8 cellular contexts compared by ENCODE assay signal in genomic region chr12:42144424-42145196, GRCh38. TPM values are rescaled to one million over a fixed set of nuclear protein-coding genes. Genes with fewer than 3 reads are reported as not detected.
DNase-seq lines count a peak whose midpoint lies in the region; ATAC-seq and TF ChIP-seq lines count a peak whose summit lies in the region.

GXYLT1 (minus strand) TSS chr12:42144874; CDS start chr12:42144646, 228 bp downstream.

- peak within 1 kb of the TSS; percentile 76 for H3K4me3 ChIP-seq in GM06990 (replicated peaks; ENCODE audit: low read depth, low read length)
- peak within 1 kb of the TSS; percentile 88 for H3K4me3 ChIP-seq in NB4 (ENCODE audit: low read depth, low read length)
- H3K4me3 ChIP-seq in SK-N-SH (ENCODE audit: low read depth in 2 of 2, low read length in 1 of 2), result peak within 1 kb of the TSS; percentile 74 to 87
- peak within 1 kb of the TSS; percentile 82 for H3K4me3 ChIP-seq in osteoblast (ENCODE audit: insufficient read depth, low read length)
- H3K4me3 ChIP-seq in testis, result peak within 1 kb of the TSS; percentile 82 to 93

- peak within 1 kb of the TSS; percentile 95 for H3K4me3 Mint-ChIP-seq in HFFc6

- peaks cover 14% of the 10 kb centered on the region for H3F3A ChIP-seq in SK-N-SH (replicated peaks; ENCODE audit: insufficient read depth)

- no peak for TF ChIP-seq RAD21 in SK-N-SH (IDR thresholded peaks at IDR 0.05; ENCODE audit: low read length)

- no peak for TF ChIP-seq CTCF in GM06990 (IDR thresholded peaks at IDR 0.05; ENCODE audit: insufficient read depth, low read length, poor library complexity, severe bottlenecking)
- TF ChIP-seq CTCF in HFFc6 (IDR thresholded peaks at IDR 0.05), result no peak
- no peak for TF ChIP-seq CTCF in NB4 (IDR thresholded peaks at IDR 0.05; ENCODE audit: low read depth, low read length)
- no peak for TF ChIP-seq CTCF in SK-N-SH (IDR thresholded peaks at IDR 0.05)
- no peak for TF ChIP-seq CTCF in osteoblast (IDR thresholded peaks at IDR 0.05; ENCODE audit: extremely low read depth, low read depth, low read length)
- no peak for TF ChIP-seq CTCF in testis (IDR thresholded peaks at IDR 0.05)

- peaks cover 43% of the 10 kb centered on the region for H3K4me1 Mint-ChIP-seq in HFFc6 (ENCODE audit: low read depth)

- H3K36me3 ChIP-seq in GM06990 (ENCODE audit: control insufficient read depth, insufficient read depth, low read length), result no peaks in the 10 kb centered on the region
- H3K36me3 ChIP-seq in SK-N-SH (replicated peaks in 1 of 2; ENCODE audit: control insufficient read depth in 1 of 2, insufficient read depth in 2 of 2, low read length in 1 of 2), result no peaks in the 10 kb centered on the region
- H3K36me3 ChIP-seq in osteoblast (ENCODE audit: insufficient read depth, low read length), result no peaks in the 10 kb centered on the region
- H3K36me3 ChIP-seq in testis (ENCODE audit: low read depth, missing control alignments), result no peaks in the 10 kb centered on the region

- peaks cover 29% of the 10 kb centered on the region for H4K20me1 ChIP-seq in SK-N-SH (ENCODE audit: insufficient read depth)
- H4K20me1 ChIP-seq in osteoblast (ENCODE audit: insufficient read depth, low read length), result peaks cover 9% of the 10 kb centered on the region

- H2AFZ ChIP-seq in SK-N-SH (ENCODE audit: low read depth) (peak within 1 kb of the TSS; percentile 95), osteoblast (ENCODE audit: low read length) (peak within 1 kb of the TSS; percentile 88)

- H3K79me2 ChIP-seq in SK-N-SH (ENCODE audit: insufficient read depth) (peaks cover 46% of the 10 kb centered on the region), osteoblast (ENCODE audit: insufficient read depth, low read length) (peaks cover 45% of the 10 kb centered on the region)

- intact Hi-C loops in testis (cut with DNase I; ENCODE audit: low total_unique reads), result no loop called here

- TF ChIP-seq EP300 in SK-N-SH (IDR thresholded peaks at IDR 0.05; ENCODE audit: borderline replicate concordance in 1 of 2, low read depth in 1 of 2, low read length in 1 of 2), result no peak

- peak within 1 kb of the TSS; percentile 68 for H3K27ac Mint-ChIP-seq in HFFc6
- H3K27ac Mint-ChIP-seq in activated naive CD4-positive, alpha-beta T cell treated with anti-CD3 and anti-CD28 coated beads, Interleukin-2, amount 50 U/mL, for 72 hours, result peak within 1 kb of the TSS; percentile 86 to 98

- peak within 1 kb of the TSS; percentile 74 for H3K9ac ChIP-seq in SK-N-SH

- H3K27me3 ChIP-seq in GM06990 (replicated peaks; ENCODE audit: control insufficient read depth, insufficient read depth, low read length) (no peaks in the 10 kb centered on the region), SK-N-SH (ENCODE audit: insufficient read depth) (no peaks in the 10 kb centered on the region), osteoblast (ENCODE audit: insufficient read depth, low read length) (no peaks in the 10 kb centered on the region), testis (no peaks in the 10 kb centered on the region)

- H3K9me3 ChIP-seq in SK-N-SH (no peaks in the 10 kb centered on the region), osteoblast (ENCODE audit: low read depth, low read length) (no peaks in the 10 kb centered on the region), testis (no peaks in the 10 kb centered on the region)

- WGBS in SK-N-SH (ENCODE audit: low lambda C conversion rate), result 1% methylated on average over 28 of the region's 104 CpGs
- WGBS in testis, 2 donors, result 0 to 1% methylated on average over 51 to 92 of the region's 104 CpGs

- POLR2A ChIA-PET in SK-N-SH (lab: Yijun Ruan, JAX), result no interaction called here

- no peaks in the 10 kb centered on the region for H3K36me3 Mint-ChIP-seq in HFFc6 (ENCODE audit: low read depth)
- peaks cover 0 to 16% of the 10 kb centered on the region in 2 donors for H3K36me3 Mint-ChIP-seq in activated naive CD4-positive, alpha-beta T cell treated with anti-CD3 and anti-CD28 coated beads, Interleukin-2, amount 50 U/mL, for 72 hours

- TF ChIP-seq POLR2A in NB4 (IDR thresholded peaks at IDR 0.05; ENCODE audit: extremely low read depth, insufficient read length) (peak; percentile 93), testis (IDR thresholded peaks at IDR 0.05) (peak; percentile 30)

- no peaks in the 10 kb centered on the region for H3K9me3 Mint-ChIP-seq in HFFc6
- no peaks in the 10 kb centered on the region for H3K9me3 Mint-ChIP-seq in activated naive CD4-positive, alpha-beta T cell treated with anti-CD3 and anti-CD28 coated beads, Interleukin-2, amount 50 U/mL, for 72 hours

- H3K27me3 Mint-ChIP-seq in HFFc6 (ENCODE audit: insufficient read depth), result no peaks in the 10 kb centered on the region

- DNase-seq in GM06990 (ENCODE audit: extremely low read depth, insufficient read length) (peak; percentile 97), HFFc6 (peak; percentile 86), NB4 (ENCODE audit: low read depth) (peak; percentile 98), SK-N-SH (peak; percentile 97), glomerular visceral epithelial cell (ENCODE audit: extremely low spot score) (peak; percentile 93), osteoblast (ENCODE audit: insufficient read length, low spot score, missing footprints) (peak; percentile 98), testis (peak; percentile 92)
- peak; percentile 81 to 90 for DNase-seq in activated naive CD4-positive, alpha-beta T cell treated with anti-CD3 and anti-CD28 coated beads, Interleukin-2, amount 50 U/mL, for 72 hours (ENCODE audit: low spot score in 2 of 2)

- peak; percentile 92 to 96 for ATAC-seq in activated naive CD4-positive, alpha-beta T cell treated with anti-CD3 and anti-CD28 coated beads, Interleukin-2, amount 50 U/mL, for 72 hours

- CTCF ChIA-PET in SK-N-SH (lab: Yijun Ruan, JAX), result interaction anchor here (0.8 to 1.2 kb wide), 4 partner anchors 19 to 339 kb away, joined by 3 to 5 read pairs (median 4); no protein-coding TSS in a partner anchor

- H3K9me2 ChIP-seq in SK-N-SH, result no peaks in the 10 kb centered on the region

- H3K27ac ChIP-seq in SK-N-SH (ENCODE audit: low read depth in 2 of 2, low read length in 1 of 2), result peak within 1 kb of the TSS; percentile 53 to 79
- H3K27ac ChIP-seq in osteoblast (ENCODE audit: low read depth, low read length), result peak within 1 kb of the TSS; percentile 48
- H3K27ac ChIP-seq in testis, result peak within 1 kb of the TSS; percentile 87 to 94

- H3K4me2 ChIP-seq in SK-N-SH (peak within 1 kb of the TSS; percentile 84), osteoblast (ENCODE audit: insufficient read depth, low read length) (peak within 1 kb of the TSS; percentile 98)

- peaks cover 4 to 11% of the 10 kb centered on the region in 2 experiments; a peak in 3 of 4 replicates for H3K4me1 ChIP-seq in SK-N-SH (ENCODE audit: control insufficient read depth in 1 of 2, insufficient read depth in 2 of 2, low read depth in 1 of 2, low read length in 1 of 2)
- peaks cover 16% of the 10 kb centered on the region for H3K4me1 ChIP-seq in osteoblast (ENCODE audit: insufficient read depth, low read length)
- peaks cover 26% of the 10 kb centered on the region for H3K4me1 ChIP-seq in testis

TF ChIP-seq in SK-N-SH, 30 proteins besides CTCF, POLR2A, EP300 and RAD21 (continues in another document):
- TF ChIP-seq SMC3 (IDR thresholded peaks at IDR 0.05; ENCODE audit: low read depth, low read length) (no peak), ELF1 (IDR thresholded peaks at IDR 0.05) (0 out of 2 replicates have a peak, but pooled peaks have one; percentile 37), TCF12 (IDR thresholded peaks at IDR 0.05) (no peak), RXRA (IDR thresholded peaks at IDR 0.05; ENCODE audit: borderline replicate concordance, low read depth) (no peak), CHD2 (IDR thresholded peaks at IDR 0.05; ENCODE audit: low read length, partially characterized antibody) (peak; percentile 67), RFX5 (IDR thresholded peaks at IDR 0.05; ENCODE audit: low read length) (no peak), NRF1 (IDR thresholded peaks at IDR 0.05; ENCODE audit: low read depth, low read length) (peak; percentile 69), POLR2AphosphoS5 (IDR thresholded peaks at IDR 0.05; ENCODE audit: low read depth, low read length) (peak; percentile 50), MAX (IDR thresholded peaks at IDR 0.05; ENCODE audit: low read depth) (no peak), PBX3 (IDR thresholded peaks at IDR 0.05) (0 out of 2 replicates have a peak, but pooled peaks have one; percentile 12), RCOR1 (IDR thresholded peaks at IDR 0.05; ENCODE audit: low read length) (peak; percentile 47; the same call in 1 of the 2 replicates)

RNA-seq across cellular contexts. Expression of gene GXYLT1, which starts in this region (rescaled TPM):
- 10 to 100 TPM; 11.2 to 14.1 (median 13.2) TPM for total RNA-seq in HFFc6 (2021; fragmentation: NEBNext Ultra II Directional; extraction: Animal tissue kit (Norgen Biotek cat#: 25700))
- 5.0 and 5.8 TPM in 2 replicates for polyA plus RNA-seq in SK-N-SH (2012; rRNA removed)
- polyA plus RNA-seq in SK-N-SH (2012; cell fraction: cytosol; rRNA removed), result 7.4 and 8.5 TPM in 2 replicates
- 2.6 and 4.7 TPM in 2 replicates for polyA plus RNA-seq in SK-N-SH (2012; cell fraction: nucleus; rRNA removed)
- total RNA-seq in activated naive CD4-positive, alpha-beta T cell treated with anti-CD3 and anti-CD28 coated beads, Interleukin-2, amount 50 U/mL, for 72 hours, result 1 to 10 TPM; 7.0 to 8.8 TPM
- 7.6 and 11.8 TPM in 2 replicates for total RNA-seq in osteoblast
- 10 to 100 TPM; 28.5 to 29.9 TPM for total RNA-seq in testis
- polyA plus RNA-seq in testis (ENCODE audit: insufficient read depth, low read depth, low replicate concordance), result 13.7 TPM

Comparison
In these comparisons a context has a peak if more than half of its experiments do, and no peak if none do; other contexts are left out.
1. Peak in every context shown above with its lines: DNase-seq, ATAC-seq, H3K4me3 ChIP-seq and H3K27ac ChIP-seq.